ENCODE assay signal across 8 cellular contexts in the genomic region with DNA sequence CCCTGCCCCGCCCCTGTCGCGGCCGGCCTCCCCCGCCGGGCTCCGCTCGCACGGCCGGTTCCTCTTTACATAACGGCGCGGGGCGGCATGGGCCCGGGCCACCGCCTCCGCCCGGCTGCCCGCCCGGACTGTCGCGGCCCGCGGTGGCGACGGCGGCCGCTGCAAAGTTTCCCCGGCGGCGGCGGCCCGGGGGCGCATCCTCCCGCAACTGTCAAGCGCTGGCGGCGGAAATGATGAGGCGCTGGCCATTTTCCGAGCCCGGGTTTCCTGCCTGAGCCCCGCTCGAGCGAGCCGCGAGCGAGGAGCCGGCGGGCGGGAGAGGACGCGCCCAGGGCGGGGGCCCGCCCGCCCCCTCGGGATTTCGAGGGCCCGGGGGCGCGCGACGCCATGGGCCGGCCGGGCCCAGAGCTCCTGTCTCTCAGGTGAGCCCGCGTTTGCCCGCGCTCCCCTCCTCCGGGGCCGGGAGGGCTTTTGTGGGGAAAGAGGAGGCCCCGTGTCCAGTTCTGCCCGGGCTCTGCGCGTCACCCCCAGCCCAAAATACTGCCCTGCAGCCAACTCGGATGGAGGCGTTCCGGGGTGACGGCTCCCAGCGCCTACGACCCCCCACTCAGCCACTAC. TPM values are rescaled to one million over a fixed set of nuclear protein-coding genes. Genes with fewer than 3 reads are reported as not detected.
DNase-seq lines count a peak whose midpoint lies in the region; ATAC-seq and TF ChIP-seq lines count a peak whose summit lies in the region.

A gene (plus strand): TSS at position 68 of the 618 bp plus-strand sequence. CDS start 12,223 bp downstream, outside the sequence.

- TF ChIP-seq EP300 in neural cell (conservative IDR thresholded peaks at IDR 0.05; ENCODE audit: poor library complexity, severe bottlenecking) = no peak

- H3K4me1 Mint-ChIP-seq in activated CD8-positive, alpha-beta T cell treated with anti-CD3 and anti-CD28 coated beads for 36 hours (ENCODE audit: low read depth) = peaks cover 54% of the 10 kb centered on the region

- H2AFZ ChIP-seq in neural cell (ENCODE audit: low read depth, low read length) = peak within 1 kb of the TSS; percentile 51

- H3K27ac ChIP-seq in A673 (ENCODE audit: low read depth, low read length, poor library complexity, severe bottlenecking) (peak within 1 kb of the TSS; percentile 98), epithelial cell of prostate (peak within 1 kb of the TSS; percentile 33), neural cell (ENCODE audit: low read length) (no peak within 1 kb of the TSS)

- H3K4me3 ChIP-seq in A673 (ENCODE audit: low read depth, low read length, poor library complexity, severe bottlenecking) (peak within 1 kb of the TSS; percentile 80), neural cell (ENCODE audit: low read length) (peak within 1 kb of the TSS; percentile 75)

- H3K27ac Mint-ChIP-seq in activated CD8-positive, alpha-beta T cell treated with anti-CD3 and anti-CD28 coated beads for 36 hours = peak within 1 kb of the TSS; percentile 96

- peak within 1 kb of the TSS; percentile 97 for H3K4me3 Mint-ChIP-seq in activated CD8-positive, alpha-beta T cell treated with anti-CD3 and anti-CD28 coated beads for 36 hours

- peak within 1 kb of the TSS; percentile 63 for H3K9ac ChIP-seq in neural cell (ENCODE audit: low read length)

- peaks cover 53% of the 10 kb centered on the region for H3K4me1 ChIP-seq in A673 (ENCODE audit: insufficient read depth, low read length, poor library complexity, severe bottlenecking)

- no peak for TF ChIP-seq CTCF in A673 (conservative IDR thresholded peaks at IDR 0.05; ENCODE audit: low read depth, low read length)
- no peak for TF ChIP-seq CTCF in activated CD8-positive, alpha-beta T cell treated with anti-CD3 and anti-CD28 coated beads for 36 hours (IDR thresholded peaks at IDR 0.05)
- no peak for TF ChIP-seq CTCF in neural cell (IDR thresholded peaks at IDR 0.05; ENCODE audit: poor library complexity, severe bottlenecking)

- no peaks in the 10 kb centered on the region for H3K9me3 Mint-ChIP-seq in activated CD8-positive, alpha-beta T cell treated with anti-CD3 and anti-CD28 coated beads for 36 hours

- TF ChIP-seq RAD21 in neural cell (conservative IDR thresholded peaks at IDR 0.05) = no peak

- H3K36me3 ChIP-seq in A673 (ENCODE audit: insufficient read depth, low read length, poor library complexity, severe bottlenecking) = no peaks in the 10 kb centered on the region
- H3K36me3 ChIP-seq in neural cell (ENCODE audit: insufficient read depth, low read length) = no peaks in the 10 kb centered on the region

- CTCF ChIA-PET in A673 (lab: Charles Lee) = interaction anchor here (1.2 kb wide), 1 partner anchor 46 kb away, joined by 4 read pairs; no protein-coding TSS in a partner anchor
- CTCF ChIA-PET in activated CD8-positive, alpha-beta T cell treated with anti-CD3 and anti-CD28 coated beads for 36 hours (lab: Charles Lee) = interaction anchor here (10.5 to 25.6 kb wide), 2 partner anchors 10 to 32 kb away, joined by 91 to 1222 read pairs; no protein-coding TSS in a partner anchor

- intact Hi-C loops in A673 (cut with micrococcal nuclease; ENCODE audit: unreplicated experiment) = loop anchor here (2.0 to 5.0 kb wide), 2 partner anchors 45 to 191 kb away; a partner anchor contains a TSS
- intact Hi-C loops in activated CD8-positive, alpha-beta T cell treated with anti-CD3 and anti-CD28 coated beads for 36 hours (cut with micrococcal nuclease) = loop anchor here (2.0 kb wide), 1 partner anchor 25 kb away; no protein-coding TSS in a partner anchor

- H3K79me2 ChIP-seq in neural cell (replicated peaks; ENCODE audit: insufficient read depth, low read length) = no peaks in the 10 kb centered on the region

- peak within 1 kb of the TSS; percentile 73 for H3K4me2 ChIP-seq in neural cell (ENCODE audit: low read length)

- no peaks in the 10 kb centered on the region for H3K27me3 Mint-ChIP-seq in activated CD8-positive, alpha-beta T cell treated with anti-CD3 and anti-CD28 coated beads for 36 hours

- H4K20me1 ChIP-seq in neural cell (ENCODE audit: insufficient read depth) = no peaks in the 10 kb centered on the region

- TF ChIP-seq POLR2A in GM19193 (IDR thresholded peaks at IDR 0.05; ENCODE audit: extremely low read depth, insufficient read depth, insufficient read length) = peak; percentile 77

- DNase-seq in A673 (ENCODE audit: low spot score) = no peak
- DNase-seq in HuH-7 (ENCODE audit: low spot score) = peak; percentile 69
- DNase-seq in activated CD8-positive, alpha-beta T cell treated with anti-CD3 and anti-CD28 coated beads for 36 hours = peak; percentile 89
- no peak for DNase-seq in epithelial cell of prostate (ENCODE audit: low read depth, low spot score)
- DNase-seq in NCI-H1930 (lab: John Stamatoyannopoulos, UW) = no peak
- no peak for DNase-seq in COLO829 (ENCODE audit: low spot score)

- peak; percentile 18 for ATAC-seq in activated CD8-positive, alpha-beta T cell treated with anti-CD3 and anti-CD28 coated beads for 36 hours

- H3F3A ChIP-seq in neural cell (ENCODE audit: insufficient read depth, low read length, poor library complexity, severe bottlenecking) = no peaks in the 10 kb centered on the region

- POLR2A ChIA-PET in A673 (lab: Charles Lee; ENCODE audit: low non-redundant PET) = no interaction called here
- POLR2A ChIA-PET in activated CD8-positive, alpha-beta T cell treated with anti-CD3 and anti-CD28 coated beads for 36 hours (lab: Charles Lee) = interaction anchor here (2.5 to 13.4 kb wide), 4 partner anchors 19 to 43 kb away, joined by 8 to 225 read pairs (median 60); no protein-coding TSS in a partner anchor

- H3K36me3 Mint-ChIP-seq in activated CD8-positive, alpha-beta T cell treated with anti-CD3 and anti-CD28 coated beads for 36 hours (ENCODE audit: low read depth) = peaks cover 26% of the 10 kb centered on the region

- H3K27me3 ChIP-seq in A673 (replicated peaks; ENCODE audit: insufficient read depth, low read depth, low read length, poor library complexity) (no peaks in the 10 kb centered on the region), neural cell (ENCODE audit: insufficient read depth, low read depth, low read length) (peaks cover 16% of the 10 kb centered on the region)

- H3K9me3 ChIP-seq in A673 (ENCODE audit: low read depth, low read length, poor library complexity, severe bottlenecking) (no peaks in the 10 kb centered on the region), neural cell (ENCODE audit: low read length) (no peaks in the 10 kb centered on the region)

- H3K9me2 ChIP-seq in neural cell (ENCODE audit: insufficient read depth, low read length) = no peaks in the 10 kb centered on the region

- BruUV-seq in A673 (replicated peaks; lab: Mats Ljungman, UMichigan) = no TSS peak

TF ChIP-seq in neural cell, 6 proteins besides CTCF, POLR2A, EP300 and RAD21:
- TF ChIP-seq MXI1 (conservative IDR thresholded peaks at IDR 0.05; ENCODE audit: poor library complexity, severe bottlenecking) = peak; percentile 27
- no peak for TF ChIP-seq POLR2AphosphoS5 (IDR thresholded peaks at IDR 0.05)
- no peak for TF ChIP-seq SMC3 (conservative IDR thresholded peaks at IDR 0.05; ENCODE audit: poor library complexity)
TF ChIP-seq in neural cell: peak in this region for 1.

RNA-seq across cellular contexts. Expression of the gene that starts here (rescaled TPM):
- total RNA-seq in A673 (2021) = 109 and 133 TPM in 2 replicates
- total RNA-seq in activated CD8-positive, alpha-beta T cell treated with anti-CD3 and anti-CD28 coated beads for 36 hours = 10 to 100 TPM; 48.7 to 52.7 TPM
- polyA plus RNA-seq in neural cell = 3.0 and 4.4 TPM in 2 replicates
- polyA minus RNA-seq in neural cell = 4.1 and 4.4 TPM in 2 replicates

Comparison
In these comparisons a context has a peak if more than half of its experiments do, and no peak if none do; other contexts are left out.
1. DNase-seq: peak in HuH-7 (single experiment) and activated CD8-positive, alpha-beta T cell treated with anti-CD3 and anti-CD28 coated beads for 36 hours (single experiment); none in A673 (single experiment), epithelial cell of prostate (single experiment), NCI-H1930 (0 of 2) and COLO829 (single experiment).